1 cellular context compared by ENCODE assay signal in the genomic region with DNA sequence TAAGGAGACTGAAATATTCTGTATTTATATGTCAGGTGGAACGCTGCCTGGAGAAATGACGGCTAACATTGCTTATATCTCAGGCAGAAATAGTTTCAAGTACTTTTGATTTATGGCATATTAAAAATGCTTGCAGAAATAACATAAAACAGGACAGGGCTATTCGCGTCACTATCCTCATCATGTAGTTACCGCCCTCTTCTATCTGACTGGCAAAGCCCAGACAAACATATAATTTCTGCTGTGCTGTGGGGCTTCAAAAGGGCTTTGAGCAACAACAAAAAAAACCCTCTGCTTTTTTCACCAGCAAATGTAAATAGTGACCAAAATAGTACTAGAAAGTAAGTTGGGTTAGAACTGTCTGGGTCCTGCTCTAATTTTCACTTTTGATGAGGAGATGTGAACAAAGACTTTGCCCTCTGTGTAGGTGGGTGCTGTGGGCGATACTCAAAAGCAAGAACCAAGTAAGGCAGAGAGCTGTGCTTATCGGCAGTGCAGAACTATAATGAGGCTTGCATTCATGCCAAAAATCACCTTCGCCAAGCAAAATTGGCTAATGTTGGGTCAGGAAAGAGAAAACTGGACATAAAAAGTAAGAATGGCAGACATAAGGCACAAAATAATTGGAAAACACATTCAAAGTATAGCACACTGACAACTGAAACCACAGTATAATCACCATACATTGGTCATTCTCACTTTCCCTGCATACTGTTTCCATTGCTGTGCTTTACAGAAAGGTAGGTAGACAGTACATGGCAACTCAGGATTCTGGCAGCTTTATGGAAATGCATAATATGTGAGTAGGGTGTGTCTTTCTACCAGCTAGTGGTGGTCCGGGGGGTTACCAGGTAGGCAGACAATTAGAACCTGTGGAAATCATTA.
TF ChIP-seq lines count a peak whose summit lies in the region.

No MANE protein-coding gene starts in this region.

TF ChIP-seq in SK-N-SH, 30 proteins besides CTCF, POLR2A, EP300 and RAD21 (continued from another document):
- TF ChIP-seq, protein P1, sequence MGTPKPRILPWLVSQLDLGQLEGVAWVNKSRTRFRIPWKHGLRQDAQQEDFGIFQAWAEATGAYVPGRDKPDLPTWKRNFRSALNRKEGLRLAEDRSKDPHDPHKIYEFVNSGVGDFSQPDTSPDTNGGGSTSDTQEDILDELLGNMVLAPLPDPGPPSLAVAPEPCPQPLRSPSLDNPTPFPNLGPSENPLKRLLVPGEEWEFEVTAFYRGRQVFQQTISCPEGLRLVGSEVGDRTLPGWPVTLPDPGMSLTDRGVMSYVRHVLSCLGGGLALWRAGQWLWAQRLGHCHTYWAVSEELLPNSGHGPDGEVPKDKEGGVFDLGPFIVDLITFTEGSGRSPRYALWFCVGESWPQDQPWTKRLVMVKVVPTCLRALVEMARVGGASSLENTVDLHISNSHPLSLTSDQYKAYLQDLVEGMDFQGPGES (IDR thresholded peaks at IDR 0.05; ENCODE audit: low read depth, low read length), result no peak
- TF ChIP-seq FOXJ3 (CRISPR knock-in tag; IDR thresholded peaks at IDR 0.05) (no peak), RFX5 (IDR thresholded peaks at IDR 0.05; ENCODE audit: low read length) (no peak), SIN3A (IDR thresholded peaks at IDR 0.05; ENCODE audit: borderline replicate concordance, low read depth, low read length) (no peak), NFIC (IDR thresholded peaks at IDR 0.05; ENCODE audit: borderline replicate concordance) (no peak), JUND (IDR thresholded peaks at IDR 0.05) (no peak), EZH2phosphoT487 (IDR thresholded peaks at IDR 0.05; ENCODE audit: borderline replicate concordance, low read depth) (no peak), FOSL2 (IDR thresholded peaks at IDR 0.05; ENCODE audit: borderline replicate concordance, low read depth) (no peak)
- TF ChIP-seq, protein P2, sequence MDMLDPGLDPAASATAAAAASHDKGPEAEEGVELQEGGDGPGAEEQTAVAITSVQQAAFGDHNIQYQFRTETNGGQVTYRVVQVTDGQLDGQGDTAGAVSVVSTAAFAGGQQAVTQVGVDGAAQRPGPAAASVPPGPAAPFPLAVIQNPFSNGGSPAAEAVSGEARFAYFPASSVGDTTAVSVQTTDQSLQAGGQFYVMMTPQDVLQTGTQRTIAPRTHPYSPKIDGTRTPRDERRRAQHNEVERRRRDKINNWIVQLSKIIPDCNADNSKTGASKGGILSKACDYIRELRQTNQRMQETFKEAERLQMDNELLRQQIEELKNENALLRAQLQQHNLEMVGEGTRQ (IDR thresholded peaks at IDR 0.05; ENCODE audit: borderline replicate concordance, low read depth, low read length), result no peak
- TF ChIP-seq, protein P3, sequence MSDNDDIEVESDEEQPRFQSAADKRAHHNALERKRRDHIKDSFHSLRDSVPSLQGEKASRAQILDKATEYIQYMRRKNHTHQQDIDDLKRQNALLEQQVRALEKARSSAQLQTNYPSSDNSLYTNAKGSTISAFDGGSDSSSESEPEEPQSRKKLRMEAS (IDR thresholded peaks at IDR 0.05; ENCODE audit: low read depth), result no peak
